ENCODE assay signal across 22 cellular contexts in the genomic region with DNA sequence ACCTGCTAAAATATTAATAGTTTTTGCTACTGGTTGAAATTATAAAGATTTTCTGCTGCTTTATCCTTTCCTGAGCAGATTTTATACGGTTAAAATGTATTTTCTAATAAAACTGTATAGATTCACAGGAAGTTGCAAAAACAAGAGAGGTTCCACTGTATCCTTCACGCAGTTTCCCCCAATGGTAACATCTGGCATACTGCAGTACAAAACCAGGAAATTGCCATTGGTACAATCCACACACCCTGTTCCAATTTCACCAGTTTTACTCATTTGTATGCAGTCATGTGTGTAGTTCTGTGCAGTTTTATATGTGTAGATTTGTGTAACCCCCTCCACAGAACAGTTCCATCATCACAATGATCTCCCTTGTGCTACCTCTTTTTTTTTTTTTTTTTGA.
"Had no signal": no experiment of that assay in that cellular context is flagged by ENCODE, and none has a peak within 500 bp of the region (broad histone marks: within the 10 kb centered on the region; RNA-seq: fewer than 3 reads in every experiment).

No MANE protein-coding gene starts in this region.

- H3K27me3 ChIP-seq: colonic mucosa, heart left ventricle, neutrophil, spleen, stomach, transverse colon had no signal

- H3K4me3 ChIP-seq: colonic mucosa, heart left ventricle, lung, spleen, stomach, thoracic aorta, transverse colon had no signal

- H3K9me3 Mint-ChIP-seq: stimulated activated memory B cell treated with anti-CD40 and anti-IgM and Interleukin-4, amounts not matched to agents 10 μg/mL and 1 μg/mL and 100 μg/mL, for 72 hours had no signal

- H3K4me3 Mint-ChIP-seq: naive thymus-derived CD4-positive, alpha-beta T cell; stimulated activated memory B cell treated with anti-CD40 and anti-IgM and Interleukin-4, amounts not matched to agents 10 μg/mL and 1 μg/mL and 100 μg/mL, for 72 hours had no signal

- H3K27ac Mint-ChIP-seq: stimulated activated memory B cell treated with anti-CD40 and anti-IgM and Interleukin-4, amounts not matched to agents 10 μg/mL and 1 μg/mL and 100 μg/mL, for 72 hours had no signal

- H3K36me3 ChIP-seq: colonic mucosa, thoracic aorta, transverse colon had no signal

- H3K27me3 Mint-ChIP-seq: naive thymus-derived CD4-positive, alpha-beta T cell; stimulated activated memory B cell treated with anti-CD40 and anti-IgM and Interleukin-4, amounts not matched to agents 10 μg/mL and 1 μg/mL and 100 μg/mL, for 72 hours had no signal

- H3K27ac ChIP-seq: colonic mucosa, heart left ventricle, neutrophil, stomach, thoracic aorta, transverse colon had no signal

- H3K4me1 ChIP-seq: colonic mucosa had no signal

- ATAC-seq: left ventricle myocardium superior; naive thymus-derived CD4-positive, alpha-beta T cell; sciatic nerve; stimulated activated memory B cell treated with anti-CD40 and anti-IgM and Interleukin-4, amounts not matched to agents 10 μg/mL and 1 μg/mL and 100 μg/mL, for 72 hours had no signal

- H3K9me3 ChIP-seq: colonic mucosa, heart left ventricle, neutrophil, spleen, stomach, thoracic aorta, transverse colon had no signal

- DNase-seq: colonic mucosa; dermis blood vessel endothelial cell; heart left ventricle; hippocampal formation; left colon; left ventricle myocardium superior; mesenchymal stem cell; midbrain; naive thymus-derived CD4-positive, alpha-beta T cell; posterior cingulate gyrus; spleen; stimulated activated CD4-positive, alpha-beta T cell treated with anti-CD3 and anti-CD28 coated beads, Interleukin-15, amount 100 ng/mL, for 24 hours; stimulated activated CD4-positive, alpha-beta T cell treated with anti-CD3 and anti-CD28 coated beads, Interleukin-1b, Interleukin-23, amount 100 ng/mL, for 48 hours; stimulated activated CD4-positive, alpha-beta T cell treated with anti-CD3 and anti-CD28 coated beads, Interleukin-4, amount 100 ng/mL, for 24 hours; stomach; substantia nigra; transverse colon had no signal
